In the genomic region with DNA sequence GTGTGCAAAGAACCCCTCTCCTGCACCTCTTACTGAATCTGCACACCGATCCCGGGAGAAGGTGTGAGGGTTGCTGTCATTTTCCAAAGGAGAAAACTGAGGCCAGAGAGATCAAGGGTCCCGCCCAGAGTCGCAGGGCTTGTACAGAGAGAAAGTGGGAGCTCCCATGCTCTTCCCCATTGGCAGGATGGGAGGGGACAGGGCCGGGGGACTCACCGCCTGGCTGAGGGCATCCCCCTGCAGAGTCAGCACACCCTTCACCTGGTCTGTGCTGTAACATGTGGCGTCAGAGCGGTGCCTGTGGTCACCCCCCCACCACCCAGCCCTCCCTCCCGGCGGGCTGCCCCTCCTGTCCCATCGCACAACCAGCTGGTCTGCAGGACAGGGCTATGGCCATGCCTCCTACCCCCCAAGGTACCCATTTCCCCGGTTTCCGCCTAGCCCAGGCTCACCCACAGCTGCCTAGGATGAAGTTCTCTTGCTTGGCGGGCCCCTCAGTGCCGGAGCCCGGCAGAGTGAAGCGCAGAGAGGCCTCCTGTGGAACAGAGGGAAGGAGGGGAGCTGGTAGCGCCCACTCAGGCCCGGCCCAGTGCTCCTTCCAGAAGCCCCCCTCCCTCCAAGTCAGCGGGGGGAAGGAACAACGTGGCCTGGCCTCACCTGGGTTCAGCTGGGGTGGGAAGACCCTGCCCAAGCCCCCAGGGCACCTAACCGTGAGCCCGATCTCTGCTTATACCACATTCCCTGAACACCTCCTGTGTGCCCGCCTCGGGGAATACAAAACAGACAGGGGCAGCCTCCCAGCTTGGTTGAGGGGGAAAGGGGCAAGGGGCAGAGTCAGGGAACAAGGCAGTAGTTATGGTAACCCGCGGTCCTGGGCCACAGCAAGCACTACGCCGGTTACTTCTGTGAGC, we compare ENCODE assay signal across 8 cellular contexts. TPM values are rescaled to one million over a fixed set of nuclear protein-coding genes. Genes with fewer than 3 reads are reported as not detected.
DNase-seq lines count a peak whose midpoint lies in the region; ATAC-seq, FAIRE-seq and TF ChIP-seq lines count a peak whose summit lies in the region.

No MANE protein-coding gene starts in this region.

- dilution Hi-C loops in keratinocyte (cut with MboI; ENCODE audit: extremely low pct_ligation_motif_present, low sequenced_read_pairs), result no loop called here

- H3K9me3 ChIP-seq in keratinocyte (ENCODE audit: control insufficient read depth, low read depth, low read length), result no peaks in the 10 kb centered on the region

- TF ChIP-seq CTCF in keratinocyte (optimal IDR thresholded peaks at IDR 0.05 in 1 of 3, IDR thresholded peaks at IDR 0.05 in 1 of 3, conservative IDR thresholded peaks at IDR 0.05 in 1 of 3; ENCODE audit: extremely low read depth in 1 of 3, insufficient read depth in 2 of 3, low read length in 3 of 3), result no peak

- H2AFZ ChIP-seq in keratinocyte (ENCODE audit: control insufficient read depth, low read length), result peak overlapping the region; percentile 70

- H3K36me3 Mint-ChIP-seq in activated naive CD8-positive, alpha-beta T cell treated with anti-CD3 and anti-CD28 coated beads, Interleukin-2, amount 50 U/mL, for 24 hours (ENCODE audit: low read depth), result peaks cover 11% of the 10 kb centered on the region

- peak overlapping the region; percentile 59 for H3K9ac ChIP-seq in keratinocyte (ENCODE audit: control insufficient read depth, extremely low read depth, insufficient read depth, low read length)

- no peak overlapping the region for H3K27ac Mint-ChIP-seq in activated naive CD8-positive, alpha-beta T cell treated with anti-CD3 and anti-CD28 coated beads, Interleukin-2, amount 50 U/mL, for 24 hours

- no peaks in the 10 kb centered on the region for H3K79me2 ChIP-seq in keratinocyte (ENCODE audit: control insufficient read depth, insufficient read depth, low read length)

- H3K4me3 ChIP-seq in keratinocyte (ENCODE audit: control insufficient read depth in 2 of 3, extremely low read depth in 1 of 3, insufficient read depth in 2 of 3, low read depth in 1 of 3, low read length in 3 of 3), result peak overlapping the region; percentile 58 to 67 (median 66)

- H3K27ac ChIP-seq in keratinocyte (ENCODE audit: control insufficient read depth, insufficient read depth, low read length), result peak overlapping the region; percentile 39

- no peaks in the 10 kb centered on the region for H3K27me3 ChIP-seq in keratinocyte (ENCODE audit: control insufficient read depth, extremely low read depth, insufficient read depth, low read length)

- FAIRE-seq in keratinocyte (lab: Jason Lieb, UNC), result no peak

- H3K4me1 Mint-ChIP-seq in activated naive CD8-positive, alpha-beta T cell treated with anti-CD3 and anti-CD28 coated beads, Interleukin-2, amount 50 U/mL, for 24 hours, result peaks cover 7% of the 10 kb centered on the region

- peaks cover 8 to 14% of the 10 kb centered on the region in 2 experiments for H3K36me3 ChIP-seq in keratinocyte (ENCODE audit: control insufficient read depth in 2 of 2, extremely low read depth in 1 of 2, insufficient read depth in 2 of 2, low read length in 2 of 2)

- peak; percentile 58 for DNase-seq in NCI-H82 (lab: John Stamatoyannopoulos, UW)
- DNase-seq in NCI-H82 treated with DMSO at 0.1 percent for 48 hours (lab: John Stamatoyannopoulos, UW; ENCODE audit: unreplicated experiment), result no peak
- no peak for DNase-seq in activated naive CD8-positive, alpha-beta T cell treated with anti-CD3 and anti-CD28 coated beads, Interleukin-2, amount 50 U/mL, for 24 hours
- DNase-seq in keratinocyte (ENCODE audit: low read depth, low spot score), result no peak
- peak; percentile 11 for DNase-seq in superior temporal gyrus (ENCODE audit: extremely low spot score)

- H3K4me3 Mint-ChIP-seq in activated naive CD8-positive, alpha-beta T cell treated with anti-CD3 and anti-CD28 coated beads, Interleukin-2, amount 50 U/mL, for 24 hours, result peak overlapping the region; percentile 75

- H3K4me2 ChIP-seq in keratinocyte (ENCODE audit: control insufficient read depth, extremely low read depth, insufficient read depth, low read depth, low read length), result peak overlapping the region; percentile 84

- H3K9me1 ChIP-seq in keratinocyte (ENCODE audit: control insufficient read depth, extremely low read depth, insufficient read depth, low read length), result no peaks in the 10 kb centered on the region

- H3K9me3 Mint-ChIP-seq in activated naive CD8-positive, alpha-beta T cell treated with anti-CD3 and anti-CD28 coated beads, Interleukin-2, amount 50 U/mL, for 24 hours, result no peaks in the 10 kb centered on the region

- H4K20me1 ChIP-seq in keratinocyte (ENCODE audit: control insufficient read depth, extremely low read depth, insufficient read depth, low read length), result no peaks in the 10 kb centered on the region

- no peaks in the 10 kb centered on the region for H3K27me3 Mint-ChIP-seq in activated naive CD8-positive, alpha-beta T cell treated with anti-CD3 and anti-CD28 coated beads, Interleukin-2, amount 50 U/mL, for 24 hours

- peaks cover 25% of the 10 kb centered on the region for H3K4me1 ChIP-seq in keratinocyte (ENCODE audit: control insufficient read depth, extremely low read depth, insufficient read depth, low read length)

- no peak for ATAC-seq in activated naive CD8-positive, alpha-beta T cell treated with anti-CD3 and anti-CD28 coated beads, Interleukin-2, amount 50 U/mL, for 24 hours
- ATAC-seq in GM19035 (IDR thresholded peaks at IDR 0.05; ENCODE audit: unreplicated experiment) (no peak), GM21526 (IDR thresholded peaks at IDR 0.05; ENCODE audit: low FRiP score, unreplicated experiment) (no peak), GM18909 (IDR thresholded peaks at IDR 0.05; ENCODE audit: poor library complexity, unreplicated experiment) (no peak)

RNA-seq across cellular contexts. Expression of gene ROGDI, which starts 1.1 kb away (rescaled TPM):
- 17.3 to 33.2 TPM (median 20.5 TPM) in 3 replicates for polyA plus RNA-seq in keratinocyte
- 7.0 TPM for polyA plus RNA-seq in keratinocyte (2011; ENCODE audit: low read depth)
- polyA plus RNA-seq in keratinocyte (2011; cell fraction: cytosol; rRNA removed), result 13.9 and 24.0 TPM in 2 replicates
- polyA plus RNA-seq in keratinocyte (2011; cell fraction: nucleus; rRNA removed), result 32.3 and 38.9 TPM in 2 replicates
- polyA plus RNA-seq in keratinocyte (2012; ENCODE audit: low replicate concordance), result 12.7 and 22.6 TPM in 2 replicates
- 8.1 to 31.8 TPM (median 27.3 TPM) in 3 replicates for polyA minus RNA-seq in keratinocyte
- 29.0 TPM for polyA minus RNA-seq in keratinocyte (2011; cell fraction: cytosol; rRNA and poly(A)+ RNA removed)
- 8.8 and 11.6 TPM in 2 replicates for polyA minus RNA-seq in keratinocyte (2011; cell fraction: nucleus; rRNA and poly(A)+ RNA removed)

RNA-seq across cellular contexts. Expression of gene SMIM22, which starts 6.1 kb away (rescaled TPM):
- polyA plus RNA-seq in keratinocyte, result 8.4 to 20.2 TPM (median 10.6 TPM) in 3 replicates
- polyA plus RNA-seq in keratinocyte (2011; ENCODE audit: low read depth), result not detected
- 10.2 and 13.2 TPM in 2 replicates for polyA plus RNA-seq in keratinocyte (2011; cell fraction: cytosol; rRNA removed)
- 11.0 and 11.8 TPM in 2 replicates for polyA plus RNA-seq in keratinocyte (2011; cell fraction: nucleus; rRNA removed)
- polyA plus RNA-seq in keratinocyte (2012; ENCODE audit: low replicate concordance), result 13.9 and 22.5 TPM in 2 replicates
- polyA minus RNA-seq in keratinocyte, result 4.5 to 10.8 TPM (median 10.2 TPM) in 3 replicates
- 6.1 TPM for polyA minus RNA-seq in keratinocyte (2011; cell fraction: cytosol; rRNA and poly(A)+ RNA removed)
- 4.6 TPM in 1 of 2 replicates, not detected in the other for polyA minus RNA-seq in keratinocyte (2011; cell fraction: nucleus; rRNA and poly(A)+ RNA removed)

RNA-seq across cellular contexts. Expression of gene SEPTIN12, which starts 13.2 kb away (rescaled TPM):
- polyA plus RNA-seq in keratinocyte, result not detected in 3 replicates
- polyA plus RNA-seq in keratinocyte (2011; ENCODE audit: low read depth), result not detected
- not detected in 2 replicates for polyA plus RNA-seq in keratinocyte (2011; cell fraction: cytosol; rRNA removed)
- not detected in 2 replicates for polyA plus RNA-seq in keratinocyte (2011; cell fraction: nucleus; rRNA removed)
- not detected in 2 replicates for polyA plus RNA-seq in keratinocyte (2012; ENCODE audit: low replicate concordance)
- not detected in 3 replicates for polyA minus RNA-seq in keratinocyte
- not detected for polyA minus RNA-seq in keratinocyte (2011; cell fraction: cytosol; rRNA and poly(A)+ RNA removed)
- not detected in 2 replicates for polyA minus RNA-seq in keratinocyte (2011; cell fraction: nucleus; rRNA and poly(A)+ RNA removed)

RNA-seq across cellular contexts. Expression of gene ZNF500, which starts 34.3 kb away (rescaled TPM):
- 3.3 to 5.2 TPM (median 3.5 TPM) in 3 replicates for polyA plus RNA-seq in keratinocyte
- polyA plus RNA-seq in keratinocyte (2011; ENCODE audit: low read depth), result 0.41 TPM
- polyA plus RNA-seq in keratinocyte (2011; cell fraction: cytosol; rRNA removed), result 1.6 and 1.8 TPM in 2 replicates
- 8.6 and 9.5 TPM in 2 replicates for polyA plus RNA-seq in keratinocyte (2011; cell fraction: nucleus; rRNA removed)
- 2.9 and 3.7 TPM in 2 replicates for polyA plus RNA-seq in keratinocyte (2012; ENCODE audit: low replicate concordance)
- polyA minus RNA-seq in keratinocyte, result 4.8 to 10.2 TPM (median 5.9 TPM) in 3 replicates
- polyA minus RNA-seq in keratinocyte (2011; cell fraction: cytosol; rRNA and poly(A)+ RNA removed), result 5.2 TPM
- polyA minus RNA-seq in keratinocyte (2011; cell fraction: nucleus; rRNA and poly(A)+ RNA removed), result 4.3 and 7.0 TPM in 2 replicates

RNA-seq across cellular contexts. Expression of gene GLYR1, which starts 45.8 kb away (rescaled TPM):
- polyA plus RNA-seq in keratinocyte, result 38.7 to 42.6 TPM (median 39.8 TPM) in 3 replicates
- 69.2 TPM for polyA plus RNA-seq in keratinocyte (2011; ENCODE audit: low read depth)
- 22.2 and 25.3 TPM in 2 replicates for polyA plus RNA-seq in keratinocyte (2011; cell fraction: cytosol; rRNA removed)
- polyA plus RNA-seq in keratinocyte (2011; cell fraction: nucleus; rRNA removed), result 59.7 and 68.2 TPM in 2 replicates
- polyA plus RNA-seq in keratinocyte (2012; ENCODE audit: low replicate concordance), result 27.3 and 41.6 TPM in 2 replicates
- polyA minus RNA-seq in keratinocyte, result 24.0 to 60.5 TPM (median 39.2 TPM) in 3 replicates
- polyA minus RNA-seq in keratinocyte (2011; cell fraction: cytosol; rRNA and poly(A)+ RNA removed), result 21.7 TPM
- polyA minus RNA-seq in keratinocyte (2011; cell fraction: nucleus; rRNA and poly(A)+ RNA removed), result 18.7 and 28.8 TPM in 2 replicates

Comparison
In these comparisons a context has a peak if more than half of its experiments do, and no peak if none do; other contexts are left out.
1. DNase-seq: peak in NCI-H82 (single experiment) and superior temporal gyrus (single experiment); none in NCI-H82 treated with DMSO at 0.1 percent for 48 hours (single experiment), activated naive CD8-positive, alpha-beta T cell treated with anti-CD3 and anti-CD28 coated beads, Interleukin-2, amount 50 U/mL, for 24 hours (single experiment) and keratinocyte (single experiment).